Comparison of ENCODE assay signal across 25 cellular contexts in the genomic region with DNA sequence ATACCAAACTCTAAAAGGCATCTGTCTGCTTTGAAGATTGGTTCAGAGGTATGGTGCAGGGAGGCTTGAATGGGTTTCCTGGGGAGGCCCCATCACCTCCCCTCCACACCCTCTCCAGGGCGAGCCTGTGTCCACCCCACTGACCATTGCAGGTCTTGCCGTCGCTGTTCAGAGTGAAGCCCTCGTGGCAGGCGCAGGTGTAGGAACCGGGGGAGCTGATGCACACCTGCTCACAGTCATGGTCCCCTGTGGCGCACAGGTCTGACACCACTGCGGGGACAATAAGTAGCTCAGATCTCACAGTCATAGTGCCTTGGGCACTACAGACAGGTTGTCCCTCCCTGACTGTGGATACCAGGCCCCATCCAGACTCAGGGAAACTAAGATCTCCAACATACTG. TPM values are rescaled to one million over a fixed set of nuclear protein-coding genes. Genes with fewer than 3 reads are reported as not detected.
DNase-seq lines count a peak whose midpoint lies in the region; ATAC-seq, FAIRE-seq and TF ChIP-seq lines count a peak whose summit lies in the region.
"Had no signal": no experiment of that assay in that cellular context is flagged by ENCODE, and none has a peak within 500 bp of the region (broad histone marks: within the 10 kb centered on the region; RNA-seq: fewer than 3 reads in every experiment).

No MANE protein-coding gene starts in this region.

- FAIRE-seq in K562 (lab: Jason Lieb, UNC), result no peak
- FAIRE-seq: A204.1, RCC 7860 had no signal

- H3K36me3 ChIP-seq in CD4-positive, alpha-beta memory T cell (ENCODE audit: insufficient read depth, low read length), result no peaks in the 10 kb centered on the region
- H3K36me3 ChIP-seq in K562 (ENCODE audit: control insufficient read depth, insufficient read depth, low read length) (peaks cover 10% of the 10 kb centered on the region), stomach (no peaks in the 10 kb centered on the region)

- ATAC-seq in activated CD4-positive, alpha-beta T cell treated with anti-CD3 and anti-CD28 coated beads for 36 hours, result no peak
- no peak for ATAC-seq in K562
- no peak for ATAC-seq in GM21447 (IDR thresholded peaks at IDR 0.05; ENCODE audit: unreplicated experiment)
- ATAC-seq: left colon had no signal

- TF ChIP-seq CTCF in K562 (IDR thresholded peaks at IDR 0.05 in 2 of 3, conservative IDR thresholded peaks at IDR 0.05 in 1 of 3; ENCODE audit: insufficient read depth in 2 of 3, low read depth in 1 of 3, low read length in 3 of 3), result no peak
- no peak for TF ChIP-seq CTCF in nephron progenitor cell (IDR thresholded peaks at IDR 0.05)
- no peak for TF ChIP-seq CTCF in stomach (IDR thresholded peaks at IDR 0.05)

- no peak overlapping the region for H3K27ac ChIP-seq in CD4-positive, alpha-beta memory T cell (ENCODE audit: low read depth, low read length)
- H3K27ac ChIP-seq in K562 (ENCODE audit: extremely low read depth, low read depth, low read length) (no peak overlapping the region), stomach (no peak overlapping the region)
- H3K27ac ChIP-seq: suprapubic skin had no signal

- TF ChIP-seq EP300 in K562 (IDR thresholded peaks at IDR 0.05; ENCODE audit: low read length), result no peak
- no peak for TF ChIP-seq EP300 in stomach (IDR thresholded peaks at IDR 0.05)

- H3K4me1 ChIP-seq in CD4-positive, alpha-beta memory T cell (ENCODE audit: insufficient read depth, low read length), result peaks cover 26% of the 10 kb centered on the region
- H3K4me1 ChIP-seq in K562 (replicated peaks in 1 of 2; ENCODE audit: control insufficient read depth in 2 of 2, insufficient read depth in 2 of 2, low read length in 2 of 2) (peaks cover 28 to 48% of the 10 kb centered on the region in 2 experiments), stomach (peaks cover 14 to 36% (median 19%) of the 10 kb centered on the region in 4 donors)

- CTCF ChIA-PET in activated CD4-positive, alpha-beta T cell treated with anti-CD3 and anti-CD28 coated beads for 36 hours (lab: Charles Lee), result interaction anchor here (0.6 to 1.8 kb wide), 4 partner anchors 10 to 575 kb away, joined by 4 to 5 read pairs (median 4); no protein-coding TSS in a partner anchor
- CTCF ChIA-PET in CD4-positive, alpha-beta memory T cell (lab: Charles Lee; ENCODE audit: partially characterized antibody), result interaction anchor here (0.6 to 14.9 kb wide), 3 partner anchors 27 to 85 kb away, joined by 3 to 687 read pairs (median 4); no protein-coding TSS in a partner anchor
- CTCF ChIA-PET in K562 (lab: Yijun Ruan, JAX; ENCODE audit: low intra/inter-chr PET ratio), result no interaction called here
- CTCF ChIA-PET in HEK293T (lab: Yijun Ruan, JAX), result no interaction called here

- in situ Hi-C loops in K562 (cut with MboI), result loop anchor here (5.0 kb wide), 2 partner anchors 61 to 196 kb away; no protein-coding TSS in a partner anchor

- H3K9ac ChIP-seq in K562 (ENCODE audit: insufficient read depth in 1 of 2, low read depth in 2 of 2, low read length in 2 of 2), result no peak overlapping the region

- H3K36me3 Mint-ChIP-seq in activated CD4-positive, alpha-beta T cell treated with anti-CD3 and anti-CD28 coated beads for 36 hours (ENCODE audit: low read depth), result peaks cover 3% of the 10 kb centered on the region
- H3K36me3 Mint-ChIP-seq in CD4-positive, alpha-beta memory T cell, result peaks cover 0 to 7% of the 10 kb centered on the region in 2 donors
- no peaks in the 10 kb centered on the region for H3K36me3 Mint-ChIP-seq in nephron progenitor cell (ENCODE audit: low read depth)

- intact Hi-C loops in activated CD4-positive, alpha-beta T cell treated with anti-CD3 and anti-CD28 coated beads for 36 hours (cut with DNase I, micrococcal nuclease), result loop anchor here (5.0 to 10.0 kb wide), 6 partner anchors 211 to 1829 kb away; a partner anchor contains a TSS
- intact Hi-C loops in CD4-positive, alpha-beta memory T cell (cut with micrococcal nuclease), result no loop called here
- intact Hi-C loops in K562 (cut with micrococcal nuclease) (no loop called here), stomach (cut with DNase I; ENCODE audit: low total_unique reads) (no loop called here)

- H3K79me2 ChIP-seq in K562 (ENCODE audit: control insufficient read depth, insufficient read depth, low read length), result peaks cover 31% of the 10 kb centered on the region

- peaks cover 6% of the 10 kb centered on the region for H3K9me3 Mint-ChIP-seq in activated CD4-positive, alpha-beta T cell treated with anti-CD3 and anti-CD28 coated beads for 36 hours (ENCODE audit: low read depth)
- peaks cover 0 to 4% (median 0%) of the 10 kb centered on the region in 8 donors for H3K9me3 Mint-ChIP-seq in CD4-positive, alpha-beta memory T cell
- peaks cover 24% of the 10 kb centered on the region for H3K9me3 Mint-ChIP-seq in nephron progenitor cell

- H3K9me3 ChIP-seq in CD4-positive, alpha-beta memory T cell (ENCODE audit: control insufficient read depth in 1 of 2, low read length in 2 of 2), result no peaks in the 10 kb centered on the region
- H3K9me3 ChIP-seq in K562 (replicated peaks; ENCODE audit: control insufficient read depth, insufficient read depth, low read depth, low read length), result peaks cover 9% of the 10 kb centered on the region
- peaks cover 0 to 8% (median 0%) of the 10 kb centered on the region in 4 donors for H3K9me3 ChIP-seq in stomach
- H3K9me3 ChIP-seq: suprapubic skin had no signal

- H4K20me1 ChIP-seq in K562 (replicated peaks; ENCODE audit: control insufficient read depth, insufficient read depth, low read length), result no peaks in the 10 kb centered on the region

- peak overlapping the region; percentile 52; the same call in 1 of the 2 replicates for H3K4me2 ChIP-seq in K562 (ENCODE audit: insufficient read depth, low read length)

- WGBS in K562 (ENCODE audit: insufficient coverage, low coverage, missing lambda C conversion rate), result 84% methylated on average over 8 of the region's 8 CpGs
- 95 to 100% (median 97%) methylated on average over 2 to 8 of the region's 8 CpGs; no CpG with 5 or more reads in 1 of the 5 donors for WGBS in stomach, 5 donors

- H3K27me3 ChIP-seq in CD4-positive, alpha-beta memory T cell (ENCODE audit: insufficient read depth, low read length), result no peaks in the 10 kb centered on the region
- H3K27me3 ChIP-seq in K562 (ENCODE audit: control insufficient read depth in 2 of 2, insufficient read depth in 2 of 2, low read length in 2 of 2) (peaks cover 0 to 1% of the 10 kb centered on the region in 2 experiments; a peak in 2 of 5 replicates), stomach (no peaks in the 10 kb centered on the region)
- H3K27me3 ChIP-seq: suprapubic skin had no signal

- DNase-seq in activated CD4-positive, alpha-beta T cell treated with anti-CD3 and anti-CD28 coated beads for 36 hours, result no peak
- no peak for DNase-seq in activated CD4-positive, alpha-beta T cell treated with anti-CD3 and anti-CD28 coated beads for 1 hour
- DNase-seq in CD4-positive, alpha-beta memory T cell, result no peak
- DNase-seq in K562 (ENCODE audit: extremely low read depth in 1 of 4, low spot score in 3 of 4) (no peak), nephron progenitor cell (no peak), HEK293T (ENCODE audit: extremely low spot score) (no peak), stomach (no peak)
- DNase-seq: activated CD8-positive, alpha-beta memory T cell treated with anti-CD3 and anti-CD28 coated beads, Interleukin-2, amount 50 U/mL, for 4 hours; activated naive CD4-positive, alpha-beta T cell treated with Interleukin-2 at 50 U/mL for 16 hours; effector memory CD4-positive, alpha-beta T cell; left colon; NCI-H2029 treated with DMSO at 0.1 percent for 48 hours; NK-92 treated with Interleukin-12 subunit alpha and Interleukin-12 subunit beta, amount 100 ng/mL, for 24 hours; retina; stimulated activated CD4-positive, alpha-beta T cell treated with anti-CD3 and anti-CD28 coated beads, Interleukin-12 subunit alpha, Interleukin-12 subunit beta, amount 100 ng/mL, for 4 hours had no signal

- H3K4me1 Mint-ChIP-seq in activated CD4-positive, alpha-beta T cell treated with anti-CD3 and anti-CD28 coated beads for 36 hours, result peaks cover 18% of the 10 kb centered on the region
- H3K4me1 Mint-ChIP-seq in CD4-positive, alpha-beta memory T cell, result peaks cover 15 to 35% (median 27%) of the 10 kb centered on the region in 4 donors
- peaks cover 24% of the 10 kb centered on the region for H3K4me1 Mint-ChIP-seq in nephron progenitor cell

- no TSS peak for BruUV-seq in K562 (replicated peaks; lab: Mats Ljungman, UMichigan)

- no peaks in the 10 kb centered on the region for H3K9me1 ChIP-seq in K562 (ENCODE audit: control insufficient read depth, insufficient read depth, low read length)

- no peak overlapping the region for H3K4me3 ChIP-seq in CD4-positive, alpha-beta memory T cell (ENCODE audit: low read length in 2 of 2)
- H3K4me3 ChIP-seq in K562 (no peak overlapping the region), stomach (no peak overlapping the region)
- H3K4me3 ChIP-seq: suprapubic skin had no signal

- peak overlapping the region; percentile 70; the same call in 1 of the 2 replicates for H2AFZ ChIP-seq in K562 (ENCODE audit: low read depth, low read length)

- H3K4me3 Mint-ChIP-seq in activated CD4-positive, alpha-beta T cell treated with anti-CD3 and anti-CD28 coated beads for 36 hours, result peak overlapping the region; percentile 81
- peak overlapping the region in 7 of 8 donors; percentile 47 to 96 (median 78) for H3K4me3 Mint-ChIP-seq in CD4-positive, alpha-beta memory T cell
- peak overlapping the region; percentile 32 for H3K4me3 Mint-ChIP-seq in nephron progenitor cell

- no peak for TF ChIP-seq RAD21 in K562 (CRISPR knock-in tag; conservative IDR thresholded peaks at IDR 0.05 in 1 of 2, IDR thresholded peaks at IDR 0.05 in 1 of 2)

- no peak for TF ChIP-seq POLR2A in K562 (conservative IDR thresholded peaks at IDR 0.05)
- no peak for TF ChIP-seq POLR2A in stomach (IDR thresholded peaks at IDR 0.05)

- no peaks in the 10 kb centered on the region for H3K27me3 Mint-ChIP-seq in activated CD4-positive, alpha-beta T cell treated with anti-CD3 and anti-CD28 coated beads for 36 hours
- no peaks in the 10 kb centered on the region for H3K27me3 Mint-ChIP-seq in CD4-positive, alpha-beta memory T cell
- peaks cover 5% of the 10 kb centered on the region for H3K27me3 Mint-ChIP-seq in nephron progenitor cell (ENCODE audit: low read depth, poor library complexity)

- H3K27ac Mint-ChIP-seq in activated CD4-positive, alpha-beta T cell treated with anti-CD3 and anti-CD28 coated beads for 36 hours, result no peak overlapping the region
- H3K27ac Mint-ChIP-seq in CD4-positive, alpha-beta memory T cell, result peak overlapping the region in 5 of 7 donors; percentile 42 to 99 (median 92)
- H3K27ac Mint-ChIP-seq in nephron progenitor cell, result no peak overlapping the region

- POLR2A ChIA-PET in activated CD4-positive, alpha-beta T cell treated with anti-CD3 and anti-CD28 coated beads for 36 hours (lab: Charles Lee), result no interaction called here
- POLR2A ChIA-PET in CD4-positive, alpha-beta memory T cell (lab: Charles Lee; ENCODE audit: partially characterized antibody), result interaction anchor here (37.5 kb wide), 1 partner anchor 40 kb away, joined by 1160 read pairs; a partner anchor contains a TSS
- POLR2A ChIA-PET in K562 (lab: Yijun Ruan, JAX), result interaction anchor here (0.7 to 1.3 kb wide), 2 partner anchors 15 to 1378 kb away, joined by 4 to 5 read pairs; no protein-coding TSS in a partner anchor
- POLR2A ChIA-PET in HEK293T (lab: Yijun Ruan, JAX), result no interaction called here

RNA-seq across cellular contexts. Expression of a gene that starts 6.7 kb away (rescaled TPM):
- total RNA-seq in activated CD4-positive, alpha-beta T cell treated with anti-CD3 and anti-CD28 coated beads for 36 hours, result under 1 TPM; 0.32 to 0.43 TPM
- under 1 TPM in 1 of 2 experiments, not detected in 1; 0.12 TPM for total RNA-seq in CD4-positive, alpha-beta memory T cell
- 1 to 10 TPM in 1 of 2 donors, under 1 TPM in 1; 0.53 to 1.2 TPM for polyA plus RNA-seq in CD4-positive, alpha-beta memory T cell
- 2.0 and 5.9 TPM in 2 replicates for total RNA-seq in K562 (2011; cell fraction: chromatin; rRNA removed; ENCODE audit: low replicate concordance)
- total RNA-seq in K562 (2011; cell fraction: nucleolus; rRNA removed), result 4.5 and 5.4 TPM in 2 replicates
- 2.7 and 4.0 TPM in 2 replicates for total RNA-seq in K562 (2011; cell fraction: nucleoplasm; rRNA removed)
- total RNA-seq in K562 (2014; rRNA removed) (1.8 and 1.9 TPM in 2 replicates), K562 (2014; rRNA removed; fragmentation: Illumina TruSeq; extraction: Trizol) (0.45 and 0.51 TPM in 2 replicates), K562 (2015; rRNA removed; fragmentation: Illumina TruSeq; extraction: Trizol) (0.79 and 1.2 TPM in 2 replicates), K562 (2021) (1.8 and 2.3 TPM in 2 replicates), stomach (1 to 10 TPM in 1 of 5 donors, not detected in 4; 1.7 TPM)
- polyA plus RNA-seq in K562 (2011; rRNA removed) (0.89 and 1.5 TPM in 2 replicates), K562 (2014; fragmentation: Illumina TruSeq; extraction: Trizol) (1.1 and 1.6 TPM in 2 replicates), K562 (2014; fragmentation: Nextera tagmentation; extraction: Ambion mirVana) (under 1 TPM; 0.10 to 0.18 TPM), K562 (2014; rRNA removed) (1.6 and 3.6 TPM in 2 replicates), stomach (not detected)
- polyA plus RNA-seq in K562 (2011; cell fraction: cytosol; rRNA removed), result 0.78 and 2.4 TPM in 2 replicates
- polyA plus RNA-seq in K562 (2011; cell fraction: nucleus; rRNA removed), result 3.5 and 9.8 TPM in 2 replicates
- polyA plus RNA-seq in K562 (2012), result 1.9 and 2.4 TPM in 2 replicates
- polyA minus RNA-seq in K562 (2011; rRNA and poly(A)+ RNA removed), result 0.48 and 0.88 TPM in 2 replicates
- 1.4 and 1.6 TPM in 2 replicates for polyA minus RNA-seq in K562 (2011; cell fraction: cytosol; rRNA and poly(A)+ RNA removed)
- 1.4 and 3.4 TPM in 2 replicates for polyA minus RNA-seq in K562 (2011; cell fraction: nucleus; rRNA and poly(A)+ RNA removed)
- total RNA-seq: glomerular endothelial cell, HT1080, left colon, mesenteric fat pad had no signal

RNA-seq across cellular contexts. Expression of a gene that starts 40.9 kb away (rescaled TPM):
- total RNA-seq in activated CD4-positive, alpha-beta T cell treated with anti-CD3 and anti-CD28 coated beads for 36 hours, result 100 to 1,000 TPM; 174 to 214 TPM
- total RNA-seq in CD4-positive, alpha-beta memory T cell, result 100 to 1,000 TPM; 587 to 608 TPM
- polyA plus RNA-seq in CD4-positive, alpha-beta memory T cell, result 100 to 1,000 TPM; 563 to 851 TPM
- total RNA-seq in K562 (2011; cell fraction: chromatin; rRNA removed; ENCODE audit: low replicate concordance), result 11.2 and 16.2 TPM in 2 replicates
- 19.8 and 22.9 TPM in 2 replicates for total RNA-seq in K562 (2011; cell fraction: nucleolus; rRNA removed)
- total RNA-seq in K562 (2011; cell fraction: nucleoplasm; rRNA removed), result 20.3 and 27.1 TPM in 2 replicates
- total RNA-seq in K562 (2014; rRNA removed), result 10.7 and 12.3 TPM in 2 replicates
- total RNA-seq in K562 (2014; rRNA removed; fragmentation: Illumina TruSeq; extraction: Trizol), result 11.7 and 13.2 TPM in 2 replicates
- 44.3 and 44.7 TPM in 2 replicates for total RNA-seq in K562 (2015; rRNA removed; fragmentation: Illumina TruSeq; extraction: Trizol)
- 30.3 and 33.8 TPM in 2 replicates for total RNA-seq in K562 (2021)
- polyA plus RNA-seq in K562 (2011; rRNA removed), result 42.5 and 418 TPM in 2 replicates
- 103 and 599 TPM in 2 replicates for polyA plus RNA-seq in K562 (2011; cell fraction: cytosol; rRNA removed)
- polyA plus RNA-seq in K562 (2011; cell fraction: nucleus; rRNA removed), result 41.2 and 275 TPM in 2 replicates
- polyA plus RNA-seq in K562 (2012), result 63.5 and 133 TPM in 2 replicates
- 44.5 and 47.3 TPM in 2 replicates for polyA plus RNA-seq in K562 (2014; fragmentation: Illumina TruSeq; extraction: Trizol)
- 1 to 10 TPM; 2.4 to 4.8 TPM for polyA plus RNA-seq in K562 (2014; fragmentation: Nextera tagmentation; extraction: Ambion mirVana)
- polyA plus RNA-seq in K562 (2014; rRNA removed), result 20.3 and 22.2 TPM in 2 replicates
- 72.1 and 524 TPM in 2 replicates for polyA minus RNA-seq in K562 (2011; rRNA and poly(A)+ RNA removed)
- polyA minus RNA-seq in K562 (2011; cell fraction: cytosol; rRNA and poly(A)+ RNA removed), result 41.0 and 310 TPM in 2 replicates
- polyA minus RNA-seq in K562 (2011; cell fraction: nucleus; rRNA and poly(A)+ RNA removed), result 7.7 and 80.9 TPM in 2 replicates
- total RNA-seq in stomach, result 10 to 100 TPM in 4 of 5 donors, 1 to 10 TPM in 1; 4.6 to 48.4 (median 29.6) TPM
- 10 to 100 TPM; 33.1 to 39.9 (median 37.6) TPM for polyA plus RNA-seq in stomach
- total RNA-seq: chondrocyte, G401, NCI-H460 had no signal

Comparison
In these comparisons a context has a peak if more than half of its experiments do, and no peak if none do; other contexts are left out.
1. H3K27ac Mint-ChIP-seq: peak in CD4-positive, alpha-beta memory T cell (5 of 7); none in activated CD4-positive, alpha-beta T cell treated with anti-CD3 and anti-CD28 coated beads for 36 hours (single experiment) and nephron progenitor cell (single experiment).
2. CTCF ChIA-PET loops: an anchor here in activated CD4-positive, alpha-beta T cell treated with anti-CD3 and anti-CD28 coated beads for 36 hours (0.6 to 1.8 kb wide) and CD4-positive, alpha-beta memory T cell (0.6 to 14.9 kb wide); none called in K562 and HEK293T.
3. POLR2A ChIA-PET loops: an anchor here in CD4-positive, alpha-beta memory T cell (37.5 kb wide) and K562 (0.7 to 1.3 kb wide); none called in activated CD4-positive, alpha-beta T cell treated with anti-CD3 and anti-CD28 coated beads for 36 hours and HEK293T.
4. intact Hi-C loops: an anchor here in activated CD4-positive, alpha-beta T cell treated with anti-CD3 and anti-CD28 coated beads for 36 hours (5.0 to 10.0 kb wide); none called in CD4-positive, alpha-beta memory T cell, K562 and stomach.
5. Peak in every context shown above with its lines, with median percentiles within 50 percentile points of each other: H3K4me3 Mint-ChIP-seq.